Comparison of ENCODE assay signal across 1 cellular context in genomic region chr16:1326380-1326779, GRCh38.
TF ChIP-seq lines count a peak whose summit lies in the region.

No MANE protein-coding gene starts in this region.

TF ChIP-seq in WTC11, 78 proteins besides CTCF, POLR2A, EP300 and RAD21 (continued from another document):
- TF ChIP-seq ZNF281 (CRISPR knock-in tag; IDR thresholded peaks at IDR 0.05) (no peak), TEAD1 (CRISPR knock-in tag; IDR thresholded peaks at IDR 0.05) (no peak), ZNF512 (CRISPR knock-in tag; IDR thresholded peaks at IDR 0.05; ENCODE audit: borderline replicate concordance) (no peak), NR3C1 (CRISPR knock-in tag; conservative IDR thresholded peaks at IDR 0.05; ENCODE audit: low read depth) (no peak), PRDM15 (CRISPR knock-in tag; IDR thresholded peaks at IDR 0.05) (no peak), MXD4 (CRISPR knock-in tag; IDR thresholded peaks at IDR 0.05; ENCODE audit: borderline replicate concordance) (no peak), E2F5 (CRISPR knock-in tag; IDR thresholded peaks at IDR 0.05) (no peak), NFE2L1 (CRISPR knock-in tag; IDR thresholded peaks at IDR 0.05) (no peak)
